ENCODE assay signal across 1 cellular context in genomic region chr17:17179371-17179827, GRCh38.
TF ChIP-seq lines count a peak whose summit lies in the region.

No MANE protein-coding gene starts in this region.

TF ChIP-seq in IMR-90, 13 proteins besides CTCF, POLR2A, EP300 and RAD21 (continued from another document):
- TF ChIP-seq ELK1 (IDR thresholded peaks at IDR 0.05; ENCODE audit: borderline replicate concordance, low read depth, low read length) (no peak), RFX5 (IDR thresholded peaks at IDR 0.05; ENCODE audit: low read depth, low read length) (no peak), MAFK (IDR thresholded peaks at IDR 0.05; ENCODE audit: low read depth, low read length) (no peak), MAZ (IDR thresholded peaks at IDR 0.05; ENCODE audit: borderline replicate concordance, low read depth, low read length) (no peak), FOS (IDR thresholded peaks at IDR 0.05; ENCODE audit: low read depth, low read length) (no peak), NFE2L2 (IDR thresholded peaks at IDR 0.05; ENCODE audit: low read depth, low read length) (no peak), CHD1 (IDR thresholded peaks at IDR 0.05; ENCODE audit: low read depth, low read length) (no peak)
